15 cellular contexts compared by ENCODE assay signal in genomic region chr1:90955769-90956168, GRCh38.
A peak's percentile ranks its signal among the peaks of the same experiment; 100 is the strongest.
DNase-seq lines count a peak whose midpoint lies in the region; ATAC-seq and TF ChIP-seq lines count a peak whose summit lies in the region.
"Had no signal": no experiment of that assay in that cellular context is flagged by ENCODE, and none has a peak within 500 bp of the region (broad histone marks: within the 10 kb centered on the region; RNA-seq: fewer than 3 reads in every experiment).

No MANE protein-coding gene starts in this region.

- TF ChIP-seq CTCF in WTC11 (IDR thresholded peaks at IDR 0.05) = no peak
- TF ChIP-seq CTCF in foreskin keratinocyte (conservative IDR thresholded peaks at IDR 0.05) = no peak

- no peaks in the 10 kb centered on the region for H3K27me3 Mint-ChIP-seq in CD4-positive, CD25-positive, alpha-beta regulatory T cell
- no peaks in the 10 kb centered on the region for H3K27me3 Mint-ChIP-seq in WTC11 (ENCODE audit: low read depth)
- H3K27me3 Mint-ChIP-seq in central memory CD8-positive, alpha-beta T cell = no peaks in the 10 kb centered on the region

- no peak overlapping the region for H3K27ac ChIP-seq in CD4-positive, CD25-positive, alpha-beta regulatory T cell (ENCODE audit: insufficient read depth, low read length, poor library complexity, severe bottlenecking)
- H3K27ac ChIP-seq in foreskin keratinocyte = no peak overlapping the region

- H3K4me3 ChIP-seq in CD4-positive, CD25-positive, alpha-beta regulatory T cell (ENCODE audit: low read depth, low read length) = no peak overlapping the region
- H3K4me3 ChIP-seq: HAP-1 had no signal

- peaks cover 62 to 90% (median 70%) of the 10 kb centered on the region in 4 donors for H3K4me1 Mint-ChIP-seq in CD4-positive, CD25-positive, alpha-beta regulatory T cell
- H3K4me1 Mint-ChIP-seq in WTC11 = peaks cover 61% of the 10 kb centered on the region
- peaks cover 84% of the 10 kb centered on the region for H3K4me1 Mint-ChIP-seq in central memory CD8-positive, alpha-beta T cell

- H3K4me3 Mint-ChIP-seq in CD4-positive, CD25-positive, alpha-beta regulatory T cell = peak overlapping the region in 1 of 4 donors; percentile 8
- H3K4me3 Mint-ChIP-seq in WTC11 = no peak overlapping the region
- H3K4me3 Mint-ChIP-seq in central memory CD8-positive, alpha-beta T cell = no peak overlapping the region
- H3K4me3 Mint-ChIP-seq: CD8-positive, alpha-beta T cell; HFFc6 had no signal

- H3K36me3 ChIP-seq in CD4-positive, CD25-positive, alpha-beta regulatory T cell (ENCODE audit: control insufficient read depth, insufficient read depth, low read length) = peaks cover 10% of the 10 kb centered on the region
- H3K36me3 ChIP-seq: HAP-1 had no signal

- peaks cover 0 to 7% (median 0%) of the 10 kb centered on the region in 7 donors for H3K9me3 Mint-ChIP-seq in CD4-positive, CD25-positive, alpha-beta regulatory T cell
- H3K9me3 Mint-ChIP-seq in WTC11 = no peaks in the 10 kb centered on the region
- no peaks in the 10 kb centered on the region for H3K9me3 Mint-ChIP-seq in central memory CD8-positive, alpha-beta T cell
- H3K9me3 Mint-ChIP-seq: HFFc6 had no signal

- CTCF ChIA-PET in WTC11 (lab: Charles Lee) = interaction anchor here (1.7 kb wide), 2 partner anchors 9 to 210 kb away, joined by 5 to 7 read pairs; no protein-coding TSS in a partner anchor

- POLR2A ChIA-PET in WTC11 (lab: Charles Lee) = no interaction called here

- DNase-seq in CD4-positive, CD25-positive, alpha-beta regulatory T cell = no peak
- DNase-seq in WTC11 (ENCODE audit: low spot score) (no peak), foreskin keratinocyte (peak; percentile 49 to 51), hippocampal formation (lab: John Stamatoyannopoulos, UW) (no peak), NCI-H2196 treated with DMSO at 0.1 percent for 48 hours (lab: John Stamatoyannopoulos, UW; ENCODE audit: unreplicated experiment) (no peak)
- DNase-seq in central memory CD8-positive, alpha-beta T cell (ENCODE audit: low spot score in 2 of 2) = no peak
- DNase-seq: C1 segment of cervical spinal cord; Caco-2; CD8-positive, alpha-beta T cell; DMS153; DND-41; GOT3; HFFc6 had no signal

- no peaks in the 10 kb centered on the region for H3K27me3 ChIP-seq in CD4-positive, CD25-positive, alpha-beta regulatory T cell (ENCODE audit: control insufficient read depth, insufficient read depth, low read length)
- H3K27me3 ChIP-seq in foreskin keratinocyte = no peaks in the 10 kb centered on the region

- no peaks in the 10 kb centered on the region for H3K4me1 ChIP-seq in CD4-positive, CD25-positive, alpha-beta regulatory T cell (ENCODE audit: control insufficient read depth, insufficient read depth, low read length, poor library complexity, severe bottlenecking)
- peaks cover 31% of the 10 kb centered on the region for H3K4me1 ChIP-seq in foreskin keratinocyte

- no peaks in the 10 kb centered on the region for H3K9me3 ChIP-seq in CD4-positive, CD25-positive, alpha-beta regulatory T cell (ENCODE audit: control insufficient read depth in 2 of 2, low read length in 2 of 2)
- H3K9me3 ChIP-seq: Caco-2 had no signal

- peaks cover 44% of the 10 kb centered on the region for H3K36me3 Mint-ChIP-seq in CD4-positive, CD25-positive, alpha-beta regulatory T cell
- H3K36me3 Mint-ChIP-seq in WTC11 = peaks cover 12% of the 10 kb centered on the region
- peaks cover 10% of the 10 kb centered on the region for H3K36me3 Mint-ChIP-seq in central memory CD8-positive, alpha-beta T cell (ENCODE audit: insufficient read depth)

- ATAC-seq in CD4-positive, CD25-positive, alpha-beta regulatory T cell (ENCODE audit: low read depth in 2 of 2) = no peak
- ATAC-seq in WTC11 (no peak), foreskin keratinocyte (peak; percentile 78), HG02763 (IDR thresholded peaks at IDR 0.05; ENCODE audit: unreplicated experiment) (no peak)
- no peak for ATAC-seq in central memory CD8-positive, alpha-beta T cell (replicated peaks; ENCODE audit: extremely low read depth, poor library complexity, severe bottlenecking)
- ATAC-seq: CD8-positive, alpha-beta T cell had no signal

- H3K27ac Mint-ChIP-seq in CD4-positive, CD25-positive, alpha-beta regulatory T cell = peak overlapping the region in 2 of 3 donors; percentile 0 to 7
- peak overlapping the region; percentile 56 for H3K27ac Mint-ChIP-seq in WTC11
- peak overlapping the region; percentile 33 for H3K27ac Mint-ChIP-seq in central memory CD8-positive, alpha-beta T cell (ENCODE audit: low read depth)
- H3K27ac Mint-ChIP-seq: CD8-positive, alpha-beta T cell; HFFc6 had no signal

TF ChIP-seq in WTC11, 78 proteins besides CTCF, POLR2A, EP300 and RAD21:
- TF ChIP-seq MAX (CRISPR knock-in tag; IDR thresholded peaks at IDR 0.05) = no peak
- no peak for TF ChIP-seq MYBL2 (CRISPR knock-in tag; IDR thresholded peaks at IDR 0.05)
- no peak for TF ChIP-seq AR (CRISPR knock-in tag; IDR thresholded peaks at IDR 0.05)
- no peak for TF ChIP-seq EMX1 (CRISPR knock-in tag; IDR thresholded peaks at IDR 0.05)
- TF ChIP-seq NFE2L1 (CRISPR knock-in tag; IDR thresholded peaks at IDR 0.05) = no peak
- TF ChIP-seq NFATC4 (CRISPR knock-in tag; IDR thresholded peaks at IDR 0.05) = no peak
- no peak for TF ChIP-seq ZMAT4 (CRISPR knock-in tag; IDR thresholded peaks at IDR 0.05)
- TF ChIP-seq OVOL2 (CRISPR knock-in tag; IDR thresholded peaks at IDR 0.05; ENCODE audit: borderline replicate concordance) = no peak
TF ChIP-seq in WTC11: peak in this region for 0.

Comparison
In these comparisons a context has a peak if more than half of its experiments do, and no peak if none do; other contexts are left out.
1. DNase-seq: peak in foreskin keratinocyte (2 of 2); none in CD4-positive, CD25-positive, alpha-beta regulatory T cell (0 of 3), WTC11 (single experiment), central memory CD8-positive, alpha-beta T cell (0 of 2), hippocampal formation (0 of 2) and NCI-H2196 treated with DMSO at 0.1 percent for 48 hours (single experiment).
2. H3K27ac Mint-ChIP-seq: peak in every context shown above with its lines; median percentile 56 in WTC11; 33 in central memory CD8-positive, alpha-beta T cell; 4 in CD4-positive, CD25-positive, alpha-beta regulatory T cell.